In the genomic region with DNA sequence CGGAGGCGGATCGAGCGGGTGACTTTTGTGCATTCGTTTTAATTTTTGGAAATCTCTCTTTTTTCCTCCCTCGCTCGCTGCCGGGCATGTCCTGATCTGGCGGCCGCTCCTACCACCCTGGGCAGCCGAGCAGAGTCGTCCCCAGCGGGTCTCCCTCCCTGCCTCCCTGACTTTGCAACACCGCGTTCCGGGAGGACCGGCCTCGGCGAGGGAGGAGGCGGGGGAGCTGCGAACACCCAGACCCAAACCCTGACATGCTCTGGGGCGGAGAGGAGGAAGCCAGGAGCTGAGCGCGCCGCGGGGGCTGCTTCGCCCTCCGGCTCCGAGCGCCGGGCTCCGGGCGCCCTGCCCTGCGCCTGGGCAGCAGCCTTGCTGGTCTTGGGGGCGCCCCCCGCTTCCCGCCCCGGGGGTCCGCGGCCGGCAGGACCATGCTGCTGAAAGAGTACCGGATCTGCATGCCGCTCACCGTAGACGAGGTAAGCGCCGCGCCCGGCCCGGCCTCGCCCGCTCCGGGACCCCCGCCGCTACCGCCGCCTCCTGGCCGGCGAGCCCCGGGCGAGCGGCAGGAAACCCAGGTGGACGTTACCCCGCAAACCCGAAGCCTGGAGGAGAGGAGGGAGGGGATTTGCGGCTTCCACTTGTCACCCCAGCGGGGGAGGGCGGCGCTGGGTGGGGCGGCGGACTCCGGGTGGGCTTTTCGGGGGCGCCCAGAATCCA, we compare ENCODE assay signal across 8 cellular contexts. TPM values are rescaled to one million over a fixed set of nuclear protein-coding genes. Genes with fewer than 3 reads are reported as not detected.
DNase-seq lines count a peak whose midpoint lies in the region; ATAC-seq and TF ChIP-seq lines count a peak whose summit lies in the region.

No MANE protein-coding gene starts in this region.

- no peaks in the 10 kb centered on the region; the same call in 1 of the 2 replicates for H4K20me1 ChIP-seq in BLaER1

- no peak overlapping the region for H3K27ac Mint-ChIP-seq in WTC11

- H3K4me1 Mint-ChIP-seq in WTC11: peaks cover 35% of the 10 kb centered on the region

- peak overlapping the region; percentile 91 for H3K9ac ChIP-seq in BLaER1

- H3K27me3 Mint-ChIP-seq in WTC11 (ENCODE audit: low read depth): no peaks in the 10 kb centered on the region; the same call in 1 of the 2 replicates

- peak; percentile 78 for DNase-seq in GM20000 (ENCODE audit: low spot score)
- peak; percentile 17 for DNase-seq in LHCN-M2 (ENCODE audit: low read depth)
- DNase-seq in WTC11 (ENCODE audit: low spot score): peak; percentile 54
- DNase-seq in cerebellar cortex (ENCODE audit: low spot score): peak; percentile 44
- peak; percentile 62 for DNase-seq in stimulated activated CD4-positive, alpha-beta T cell treated with anti-CD3 and anti-CD28 coated beads, Interleukin-4, amount 100 ng/mL, for 24 hours

- peak overlapping the region; percentile 78 for H3K4me3 Mint-ChIP-seq in WTC11

- H3K4me2 ChIP-seq in BLaER1: peak overlapping the region; percentile 94

- H3K27ac ChIP-seq in BLaER1 (peak overlapping the region; percentile 87), layer of hippocampus (ENCODE audit: low read depth, low read length) (peak overlapping the region; percentile 92)

- TF ChIP-seq CTCF in GM20000 (IDR thresholded peaks at IDR 0.05; ENCODE audit: extremely low read depth, missing control alignments): peak; percentile 47
- TF ChIP-seq CTCF in WTC11 (IDR thresholded peaks at IDR 0.05): no peak

- H3K36me3 Mint-ChIP-seq in WTC11: peaks cover 11% of the 10 kb centered on the region

- peak overlapping the region; percentile 87 for H3K4me3 ChIP-seq in BLaER1

- ATAC-seq in WTC11: peak; percentile 2; the same call in 1 of the 2 replicates
- no peak for ATAC-seq in GM21737 (IDR thresholded peaks at IDR 0.05; ENCODE audit: unreplicated experiment)

- no peaks in the 10 kb centered on the region for H3K9me3 ChIP-seq in BLaER1

- CTCF ChIA-PET in WTC11 (lab: Charles Lee): interaction anchor here (0.5 to 3.2 kb wide), 26 partner anchors 9 to 311 kb away, joined by 3 to 36 read pairs (median 6); no protein-coding TSS in a partner anchor

- 0 out of 2 replicates have a peak, but pooled peaks cover 7% of the 10 kb centered on the region for H3K36me3 ChIP-seq in BLaER1

- POLR2A ChIA-PET in WTC11 (lab: Charles Lee): interaction anchor here (0.6 to 1.5 kb wide), 3 partner anchors 12 to 320 kb away, joined by 3 to 4 read pairs (median 4); a partner anchor contains a TSS

- H3K9me3 Mint-ChIP-seq in WTC11: peaks cover 9% of the 10 kb centered on the region

- H3K27me3 ChIP-seq in BLaER1: no peaks in the 10 kb centered on the region
- H3K27me3 ChIP-seq in layer of hippocampus (ENCODE audit: control insufficient read depth, insufficient read depth, low read length): no peaks in the 10 kb centered on the region

- peaks cover 67% of the 10 kb centered on the region for H3K4me1 ChIP-seq in BLaER1

TF ChIP-seq in WTC11, 78 proteins besides CTCF, POLR2A, EP300 and RAD21 (continues in another document):
- TF ChIP-seq ELF4 (CRISPR knock-in tag; IDR thresholded peaks at IDR 0.05; ENCODE audit: low read depth) (no peak), ZNF396 (CRISPR knock-in tag; IDR thresholded peaks at IDR 0.05; ENCODE audit: borderline replicate concordance) (no peak), ATF1 (CRISPR knock-in tag; IDR thresholded peaks at IDR 0.05) (no peak), CBFB (CRISPR knock-in tag; IDR thresholded peaks at IDR 0.05; ENCODE audit: low read depth) (no peak), SP1 (CRISPR knock-in tag; conservative IDR thresholded peaks at IDR 0.05) (0 out of 2 replicates have a peak, but pooled peaks have one; percentile 8), TEAD4 (CRISPR knock-in tag; IDR thresholded peaks at IDR 0.05) (no peak), SMAD4 (CRISPR knock-in tag; IDR thresholded peaks at IDR 0.05) (no peak)
- TF ChIP-seq, protein P1, sequence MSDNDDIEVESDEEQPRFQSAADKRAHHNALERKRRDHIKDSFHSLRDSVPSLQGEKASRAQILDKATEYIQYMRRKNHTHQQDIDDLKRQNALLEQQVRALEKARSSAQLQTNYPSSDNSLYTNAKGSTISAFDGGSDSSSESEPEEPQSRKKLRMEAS (CRISPR knock-in tag; IDR thresholded peaks at IDR 0.05): no peak
- TF ChIP-seq, protein P2, sequence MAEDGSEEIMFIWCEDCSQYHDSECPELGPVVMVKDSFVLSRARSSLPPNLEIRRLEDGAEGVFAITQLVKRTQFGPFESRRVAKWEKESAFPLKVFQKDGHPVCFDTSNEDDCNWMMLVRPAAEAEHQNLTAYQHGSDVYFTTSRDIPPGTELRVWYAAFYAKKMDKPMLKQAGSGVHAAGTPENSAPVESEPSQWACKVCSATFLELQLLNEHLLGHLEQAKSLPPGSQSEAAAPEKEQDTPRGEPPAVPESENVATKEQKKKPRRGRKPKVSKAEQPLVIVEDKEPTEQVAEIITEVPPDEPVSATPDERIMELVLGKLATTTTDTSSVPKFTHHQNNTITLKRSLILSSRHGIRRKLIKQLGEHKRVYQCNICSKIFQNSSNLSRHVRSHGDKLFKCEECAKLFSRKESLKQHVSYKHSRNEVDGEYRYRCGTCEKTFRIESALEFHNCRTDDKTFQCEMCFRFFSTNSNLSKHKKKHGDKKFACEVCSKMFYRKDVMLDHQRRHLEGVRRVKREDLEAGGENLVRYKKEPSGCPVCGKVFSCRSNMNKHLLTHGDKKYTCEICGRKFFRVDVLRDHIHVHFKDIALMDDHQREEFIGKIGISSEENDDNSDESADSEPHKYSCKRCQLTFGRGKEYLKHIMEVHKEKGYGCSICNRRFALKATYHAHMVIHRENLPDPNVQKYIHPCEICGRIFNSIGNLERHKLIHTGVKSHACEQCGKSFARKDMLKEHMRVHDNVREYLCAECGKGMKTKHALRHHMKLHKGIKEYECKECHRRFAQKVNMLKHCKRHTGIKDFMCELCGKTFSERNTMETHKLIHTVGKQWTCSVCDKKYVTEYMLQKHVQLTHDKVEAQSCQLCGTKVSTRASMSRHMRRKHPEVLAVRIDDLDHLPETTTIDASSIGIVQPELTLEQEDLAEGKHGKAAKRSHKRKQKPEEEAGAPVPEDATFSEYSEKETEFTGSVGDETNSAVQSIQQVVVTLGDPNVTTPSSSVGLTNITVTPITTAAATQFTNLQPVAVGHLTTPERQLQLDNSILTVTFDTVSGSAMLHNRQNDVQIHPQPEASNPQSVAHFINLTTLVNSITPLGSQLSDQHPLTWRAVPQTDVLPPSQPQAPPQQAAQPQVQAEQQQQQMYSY (CRISPR knock-in tag; IDR thresholded peaks at IDR 0.05): no peak
- TF ChIP-seq, protein P3, sequence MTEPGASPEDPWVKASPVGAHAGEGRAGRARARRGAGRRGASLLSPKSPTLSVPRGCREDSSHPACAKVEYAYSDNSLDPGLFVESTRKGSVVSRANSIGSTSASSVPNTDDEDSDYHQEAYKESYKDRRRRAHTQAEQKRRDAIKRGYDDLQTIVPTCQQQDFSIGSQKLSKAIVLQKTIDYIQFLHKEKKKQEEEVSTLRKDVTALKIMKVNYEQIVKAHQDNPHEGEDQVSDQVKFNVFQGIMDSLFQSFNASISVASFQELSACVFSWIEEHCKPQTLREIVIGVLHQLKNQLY (CRISPR knock-in tag; IDR thresholded peaks at IDR 0.05): no peak
- TF ChIP-seq, protein P4, sequence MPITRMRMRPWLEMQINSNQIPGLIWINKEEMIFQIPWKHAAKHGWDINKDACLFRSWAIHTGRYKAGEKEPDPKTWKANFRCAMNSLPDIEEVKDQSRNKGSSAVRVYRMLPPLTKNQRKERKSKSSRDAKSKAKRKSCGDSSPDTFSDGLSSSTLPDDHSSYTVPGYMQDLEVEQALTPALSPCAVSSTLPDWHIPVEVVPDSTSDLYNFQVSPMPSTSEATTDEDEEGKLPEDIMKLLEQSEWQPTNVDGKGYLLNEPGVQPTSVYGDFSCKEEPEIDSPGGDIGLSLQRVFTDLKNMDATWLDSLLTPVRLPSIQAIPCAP (CRISPR knock-in tag; IDR thresholded peaks at IDR 0.05): no peak
- TF ChIP-seq, protein P5, sequence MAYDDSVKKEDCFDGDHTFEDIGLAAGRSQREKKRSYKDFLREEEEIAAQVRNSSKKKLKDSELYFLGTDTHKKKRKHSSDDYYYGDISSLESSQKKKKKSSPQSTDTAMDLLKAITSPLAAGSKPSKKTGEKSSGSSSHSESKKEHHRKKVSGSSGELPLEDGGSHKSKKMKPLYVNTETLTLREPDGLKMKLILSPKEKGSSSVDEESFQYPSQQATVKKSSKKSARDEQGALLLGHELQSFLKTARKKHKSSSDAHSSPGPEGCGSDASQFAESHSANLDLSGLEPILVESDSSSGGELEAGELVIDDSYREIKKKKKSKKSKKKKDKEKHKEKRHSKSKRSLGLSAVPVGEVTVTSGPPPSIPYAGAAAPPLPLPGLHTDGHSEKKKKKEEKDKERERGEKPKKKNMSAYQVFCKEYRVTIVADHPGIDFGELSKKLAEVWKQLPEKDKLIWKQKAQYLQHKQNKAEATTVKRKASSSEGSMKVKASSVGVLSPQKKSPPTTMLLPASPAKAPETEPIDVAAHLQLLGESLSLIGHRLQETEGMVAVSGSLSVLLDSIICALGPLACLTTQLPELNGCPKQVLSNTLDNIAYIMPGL (CRISPR knock-in tag; IDR thresholded peaks at IDR 0.05): no peak
- TF ChIP-seq, protein P6, sequence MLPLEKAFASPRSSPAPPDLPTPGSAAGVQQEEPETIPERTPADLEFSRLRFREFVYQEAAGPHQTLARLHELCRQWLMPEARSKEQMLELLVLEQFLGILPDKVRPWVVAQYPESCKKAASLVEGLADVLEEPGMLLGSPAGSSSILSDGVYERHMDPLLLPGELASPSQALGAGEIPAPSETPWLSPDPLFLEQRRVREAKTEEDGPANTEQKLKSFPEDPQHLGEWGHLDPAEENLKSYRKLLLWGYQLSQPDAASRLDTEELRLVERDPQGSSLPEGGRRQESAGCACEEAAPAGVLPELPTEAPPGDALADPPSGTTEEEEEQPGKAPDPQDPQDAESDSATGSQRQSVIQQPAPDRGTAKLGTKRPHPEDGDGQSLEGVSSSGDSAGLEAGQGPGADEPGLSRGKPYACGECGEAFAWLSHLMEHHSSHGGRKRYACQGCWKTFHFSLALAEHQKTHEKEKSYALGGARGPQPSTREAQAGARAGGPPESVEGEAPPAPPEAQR (CRISPR knock-in tag; IDR thresholded peaks at IDR 0.05): no peak

RNA-seq across cellular contexts. Expression of a gene that starts 0.8 kb away (rescaled TPM):
- total RNA-seq in LHCN-M2 (2014; rRNA removed) (10.4 and 12.5 TPM in 2 replicates), WTC11 (2021) (36.9 to 42.0 TPM (median 39.8 TPM) in 3 replicates)
- polyA plus RNA-seq in LHCN-M2 (2012): 1.00 TPM

RNA-seq across cellular contexts. Expression of a gene that starts 11.5 kb away (rescaled TPM):
- 34.8 and 49.4 TPM in 2 replicates for total RNA-seq in LHCN-M2 (2014; rRNA removed)
- polyA plus RNA-seq in LHCN-M2 (2012): 34.4 TPM
- 58.9 to 66.9 TPM (median 59.0 TPM) in 3 replicates for total RNA-seq in WTC11 (2021)

Comparison
In these comparisons a context has a peak if more than half of its experiments do, and no peak if none do; other contexts are left out.
1. DNase-seq: peak in every context shown above with its lines; median percentile 78 in GM20000; 62 in stimulated activated CD4-positive, alpha-beta T cell treated with anti-CD3 and anti-CD28 coated beads, Interleukin-4, amount 100 ng/mL, for 24 hours; 54 in WTC11; 44 in cerebellar cortex; 17 in LHCN-M2.